ENCODE assay signal across 1 cellular context in the genomic region with DNA sequence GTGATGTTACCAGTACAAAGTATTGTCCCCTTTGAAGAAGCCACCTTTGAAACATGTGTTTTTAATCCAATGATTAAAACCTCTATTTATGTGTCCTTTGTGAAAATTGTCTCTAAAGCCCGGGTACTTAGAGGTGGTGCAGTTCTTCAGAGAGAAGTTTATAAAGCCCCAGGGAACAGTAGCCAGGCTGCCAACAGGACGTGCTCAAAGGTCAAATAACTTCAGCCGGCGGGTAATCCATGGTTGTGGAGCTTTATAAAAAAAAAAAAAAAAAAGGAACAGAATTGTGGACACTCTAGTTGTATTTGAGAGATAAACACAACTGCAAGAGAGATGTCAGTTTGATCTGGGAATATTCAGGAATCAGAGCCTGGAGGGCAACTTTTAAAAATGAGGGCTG.
TF ChIP-seq lines count a peak whose summit lies in the region.

No MANE protein-coding gene starts in this region.

TF ChIP-seq in HepG2, 621 proteins besides CTCF, POLR2A, EP300 and RAD21 (continued from another document):
- TF ChIP-seq ELF4 (CRISPR knock-in tag; IDR thresholded peaks at IDR 0.05; ENCODE audit: borderline replicate concordance) (no peak), SMAD3 (CRISPR knock-in tag; IDR thresholded peaks at IDR 0.05) (no peak), GMEB1 (CRISPR knock-in tag; IDR thresholded peaks at IDR 0.05; ENCODE audit: borderline replicate concordance) (no peak), SOX6 (IDR thresholded peaks at IDR 0.05) (no peak), SOX6 (CRISPR knock-in tag; IDR thresholded peaks at IDR 0.05) (no peak), CSRNP1 (CRISPR knock-in tag; IDR thresholded peaks at IDR 0.05) (no peak)
